Comparison of ENCODE assay signal across 8 cellular contexts in genomic region chr1:87328121-87329050, GRCh38. TPM values are rescaled to one million over a fixed set of nuclear protein-coding genes. Genes with fewer than 3 reads are reported as not detected.
DNase-seq lines count a peak whose midpoint lies in the region; ATAC-seq and TF ChIP-seq lines count a peak whose summit lies in the region.

Gene LMO4 (plus strand): TSS chr1:87328880. CDS start chr1:87332016, 3,136 bp downstream.

- POLR2A ChIA-PET in BJ (lab: Charles Lee) = interaction anchor here (0.6 to 0.7 kb wide), 2 partner anchors 37 to 438 kb away, joined by 3 to 14 read pairs; no protein-coding TSS in a partner anchor
- POLR2A ChIA-PET in activated CD4-positive, alpha-beta T cell treated with anti-CD3 and anti-CD28 coated beads for 36 hours (lab: Charles Lee) = interaction anchor here (0.6 kb wide), 1 partner anchor 935 kb away, joined by 3 read pairs; no protein-coding TSS in a partner anchor

- H3K27me3 ChIP-seq in BJ (ENCODE audit: control insufficient read depth, insufficient read depth, low read length) (no peaks in the 10 kb centered on the region), kidney epithelial cell (ENCODE audit: control insufficient read depth, insufficient read depth, low read length) (no peaks in the 10 kb centered on the region)

- H3K27me3 Mint-ChIP-seq in activated CD4-positive, alpha-beta T cell treated with anti-CD3 and anti-CD28 coated beads for 36 hours = peaks cover 24% of the 10 kb centered on the region
- H3K27me3 Mint-ChIP-seq in chondrocyte (ENCODE audit: low read depth) = no peaks in the 10 kb centered on the region

- H3K4me3 ChIP-seq in BJ (ENCODE audit: low read depth, low read length) (peak within 1 kb of the TSS; percentile 77), kidney epithelial cell (ENCODE audit: low read depth, low read length) (peak within 1 kb of the TSS; percentile 88)

- DNase-seq in BJ (ENCODE audit: low read depth) (peak; percentile 85), GM19240 (ENCODE audit: insufficient read length, low spot score) (peak; percentile 65), NCI-H524 (lab: John Stamatoyannopoulos, UW) (peak; percentile 86 to 91), chondrocyte (ENCODE audit: low spot score) (peak; percentile 98), kidney epithelial cell (ENCODE audit: low read depth) (peak; percentile 86)
- peak; percentile 91 for DNase-seq in activated CD4-positive, alpha-beta T cell treated with anti-CD3 and anti-CD28 coated beads for 36 hours
- DNase-seq in stimulated activated CD4-positive, alpha-beta T cell treated with anti-CD3 and anti-CD28 coated beads, Interleukin-15, amount 100 ng/mL, for 24 hours = peak; percentile 89

- TF ChIP-seq CTCF in BJ (IDR thresholded peaks at IDR 0.05; ENCODE audit: insufficient read depth, low read depth, low read length) (no peak), chondrocyte (IDR thresholded peaks at IDR 0.05) (no peak), kidney epithelial cell (IDR thresholded peaks at IDR 0.05; ENCODE audit: insufficient read depth, low read length, poor library complexity, severe bottlenecking) (no peak)

- H3K27ac Mint-ChIP-seq in activated CD4-positive, alpha-beta T cell treated with anti-CD3 and anti-CD28 coated beads for 36 hours = peak within 1 kb of the TSS; percentile 90
- peak within 1 kb of the TSS; percentile 97 for H3K27ac Mint-ChIP-seq in chondrocyte (ENCODE audit: unreplicated experiment)

- H3K4me3 Mint-ChIP-seq in activated CD4-positive, alpha-beta T cell treated with anti-CD3 and anti-CD28 coated beads for 36 hours = peak within 1 kb of the TSS; percentile 72
- H3K4me3 Mint-ChIP-seq in chondrocyte (ENCODE audit: unreplicated experiment) = peak within 1 kb of the TSS; percentile 88

- intact Hi-C loops in activated CD4-positive, alpha-beta T cell treated with anti-CD3 and anti-CD28 coated beads for 36 hours (cut with DNase I, micrococcal nuclease) = no loop called here

- peaks cover 9% of the 10 kb centered on the region for H3K36me3 Mint-ChIP-seq in activated CD4-positive, alpha-beta T cell treated with anti-CD3 and anti-CD28 coated beads for 36 hours (ENCODE audit: low read depth)
- H3K36me3 Mint-ChIP-seq in chondrocyte (ENCODE audit: low read depth) = no peaks in the 10 kb centered on the region

- H3K9me3 Mint-ChIP-seq in activated CD4-positive, alpha-beta T cell treated with anti-CD3 and anti-CD28 coated beads for 36 hours (ENCODE audit: low read depth) = no peaks in the 10 kb centered on the region
- H3K9me3 Mint-ChIP-seq in chondrocyte (ENCODE audit: low read depth) = no peaks in the 10 kb centered on the region

- no peaks in the 10 kb centered on the region for H3K36me3 ChIP-seq in BJ (ENCODE audit: control insufficient read depth, insufficient read depth, low read length)
- H3K36me3 ChIP-seq in kidney epithelial cell (ENCODE audit: control insufficient read depth, insufficient read depth, low read length) = no peaks in the 10 kb centered on the region

- ATAC-seq in HG03457 (IDR thresholded peaks at IDR 0.05; ENCODE audit: unreplicated experiment) = peak; percentile 80
- peak; percentile 83 for ATAC-seq in activated CD4-positive, alpha-beta T cell treated with anti-CD3 and anti-CD28 coated beads for 36 hours

- peaks cover 39% of the 10 kb centered on the region for H3K4me1 Mint-ChIP-seq in activated CD4-positive, alpha-beta T cell treated with anti-CD3 and anti-CD28 coated beads for 36 hours
- peaks cover 30% of the 10 kb centered on the region for H3K4me1 Mint-ChIP-seq in chondrocyte (ENCODE audit: low read depth)

- CTCF ChIA-PET in BJ (lab: Yijun Ruan, JAX) = interaction anchor here (1.0 to 4.3 kb wide), 5 partner anchors 12 to 734 kb away, joined by 3 to 31 read pairs (median 14); no protein-coding TSS in a partner anchor
- CTCF ChIA-PET in activated CD4-positive, alpha-beta T cell treated with anti-CD3 and anti-CD28 coated beads for 36 hours (lab: Charles Lee) = interaction anchor here (0.6 kb wide), 1 partner anchor 34 kb away, joined by 3 read pairs; no protein-coding TSS in a partner anchor

RNA-seq across cellular contexts. Expression of gene LMO4, which starts in this region (rescaled TPM):
- 77.9 and 81.9 TPM in 2 replicates for polyA plus RNA-seq in BJ (2011; rRNA removed)
- polyA minus RNA-seq in BJ (2011; rRNA and poly(A)+ RNA removed) = 22.0 and 30.8 TPM in 2 replicates
- total RNA-seq in activated CD4-positive, alpha-beta T cell treated with anti-CD3 and anti-CD28 coated beads for 36 hours = 10 to 100 TPM; 10.2 to 10.5 TPM
- total RNA-seq in chondrocyte (26.8 to 37.6 TPM (median 36.1 TPM) in 3 replicates), kidney epithelial cell (38.7 and 43.5 TPM in 2 replicates)

Comparison
In these comparisons a context has a peak if more than half of its experiments do, and no peak if none do; other contexts are left out.
1. Peak in every context shown above with its lines: DNase-seq, ATAC-seq and H3K4me3 ChIP-seq.